In the genomic region with DNA sequence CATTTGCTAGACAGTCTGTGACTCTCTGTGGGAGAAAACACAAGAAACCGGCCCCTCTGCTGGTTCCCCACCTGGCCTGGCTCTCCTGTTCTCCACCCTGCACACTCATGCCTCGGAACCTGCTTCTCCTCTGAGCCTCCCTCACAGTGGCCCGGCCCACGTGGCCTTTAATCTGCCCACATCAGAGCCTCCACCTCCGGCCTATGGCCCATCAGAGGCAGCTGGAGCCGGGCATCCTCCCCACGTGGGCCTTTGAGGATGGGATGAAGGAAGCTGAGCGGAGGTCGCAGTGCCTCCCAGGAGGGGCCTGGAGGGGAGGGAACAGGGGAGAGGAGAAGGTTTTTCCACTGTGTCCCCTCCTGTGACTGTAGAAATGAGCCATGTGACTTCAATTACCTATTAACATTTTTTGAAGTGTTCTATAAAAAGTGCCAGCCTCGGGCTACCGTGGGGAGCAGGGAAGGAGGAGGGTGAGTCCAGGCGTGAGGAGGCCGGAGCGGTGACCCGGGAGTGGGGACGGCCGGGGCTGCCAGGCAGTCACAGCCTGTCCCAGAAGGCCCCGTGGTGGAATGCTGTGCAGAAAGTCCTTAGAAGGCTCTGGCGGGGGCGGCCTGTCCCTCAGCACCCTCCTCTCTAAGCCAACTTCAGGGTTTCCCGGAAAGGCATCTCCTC, we compare ENCODE assay signal across 1 cellular context.
TF ChIP-seq lines count a peak whose summit lies in the region.

No MANE protein-coding gene starts in this region.

TF ChIP-seq in SK-N-SH, 30 proteins besides CTCF, POLR2A, EP300 and RAD21 (continued from another document):
- no peak for TF ChIP-seq TAF1 (IDR thresholded peaks at IDR 0.05; ENCODE audit: borderline replicate concordance, low read depth, low read length)
- TF ChIP-seq GABPA (IDR thresholded peaks at IDR 0.05; ENCODE audit: low read depth), result no peak
- TF ChIP-seq GATA2 (CRISPR knock-in tag; IDR thresholded peaks at IDR 0.05), result no peak
